In genomic region chr1:177959793-177960515, GRCh38 we compare ENCODE assay signal across 12 cellular contexts. TPM values are rescaled to one million over a fixed set of nuclear protein-coding genes. Genes with fewer than 3 reads are reported as not detected.
DNase-seq lines count a peak whose midpoint lies in the region; ATAC-seq, FAIRE-seq and TF ChIP-seq lines count a peak whose summit lies in the region.
"Had no signal": no experiment of that assay in that cellular context is flagged by ENCODE, and none has a peak within 500 bp of the region (broad histone marks: within the 10 kb centered on the region; RNA-seq: fewer than 3 reads in every experiment).

No MANE protein-coding gene starts in this region.

- no peak overlapping the region for H4K8ac ChIP-seq in H1 (ENCODE audit: extremely low read depth, insufficient read depth, low read length)

- peaks cover 7% of the 10 kb centered on the region for H3K4me1 Mint-ChIP-seq in osteocyte (ENCODE audit: unreplicated experiment)
- H3K4me1 Mint-ChIP-seq: activated T-helper 17 cell treated with anti-CD3 and anti-CD28 coated beads, Interleukin-2, amount 50 U/mL, for 72 hours had no signal

- H2AFZ ChIP-seq in H1 (ENCODE audit: low read length), result no peak overlapping the region; the same call in 1 of the 2 replicates

- H3K4me2 ChIP-seq in H1 (ENCODE audit: insufficient read depth in 1 of 2, low read depth in 2 of 2, low read length in 2 of 2), result peak overlapping the region; percentile 9 to 12; a peak in 2 of 4 replicates

- no peaks in the 10 kb centered on the region for H3K27me3 ChIP-seq in H1 (replicated peaks in 1 of 4; ENCODE audit: control insufficient read depth in 3 of 4, extremely low read depth in 1 of 4, insufficient read depth in 3 of 4, low read length in 3 of 4)

- H3K36me3 Mint-ChIP-seq in osteocyte (ENCODE audit: unreplicated experiment), result no peaks in the 10 kb centered on the region

- H2BK5ac ChIP-seq in H1 (ENCODE audit: low read depth, low read length), result 0 out of 2 replicates have a peak overlapping the region, but pooled peaks have one; percentile 61

- H3K18ac ChIP-seq in H1 (ENCODE audit: extremely low read depth, low read length), result no peak overlapping the region

- no peak for ATAC-seq in GM21390 (IDR thresholded peaks at IDR 0.05; ENCODE audit: unreplicated experiment)
- no peak for ATAC-seq in mucosa of descending colon
- ATAC-seq: activated T-helper 17 cell treated with anti-CD3 and anti-CD28 coated beads, Interleukin-2, amount 50 U/mL, for 72 hours had no signal

- DNase-seq in NCI-H526 (lab: John Stamatoyannopoulos, UW), result peak; percentile 51 to 78
- no peak for DNase-seq in H1 (ENCODE audit: low read depth in 1 of 2, low spot score in 2 of 2)
- peak; percentile 38 for DNase-seq in osteocyte (ENCODE audit: extremely low spot score, unreplicated experiment)
- DNase-seq in C1 segment of cervical spinal cord (lab: John Stamatoyannopoulos, UW), result no peak
- no peak for DNase-seq in effector CD8-positive, alpha-beta T cell (lab: John Stamatoyannopoulos, UW)
- no peak for DNase-seq in mucosa of descending colon
- DNase-seq: NCI-H187 had no signal

- H3K36me3 ChIP-seq in H1 (ENCODE audit: control insufficient read depth in 2 of 4, insufficient read depth in 4 of 4, low read length in 3 of 4) (no peaks in the 10 kb centered on the region), mucosa of descending colon (ENCODE audit: low read depth) (no peaks in the 10 kb centered on the region)

- no peak; a peak in 1 of 4 replicates for TF ChIP-seq RAD21 in H1 (IDR thresholded peaks at IDR 0.05 in 1 of 2, conservative IDR thresholded peaks at IDR 0.05 in 1 of 2; ENCODE audit: low read depth in 2 of 2, low read length in 2 of 2)

- WGBS in H1 (ENCODE audit: extremely low coverage in 1 of 2, insufficient coverage in 1 of 2, insufficient read length in 1 of 2, insufficient replicate concordance in 2 of 2, low coverage in 1 of 2, low lambda C conversion rate in 2 of 2, missing lambda C conversion rate in 1 of 2), 2 experiments, result 71% methylated on average over 5 of the region's 5 CpGs; no CpG with 5 or more reads in 1 of the 2 experiments

- peaks cover 3% of the 10 kb centered on the region for H3K27me3 Mint-ChIP-seq in osteocyte (ENCODE audit: unreplicated experiment)
- H3K27me3 Mint-ChIP-seq: activated T-helper 17 cell treated with anti-CD3 and anti-CD28 coated beads, Interleukin-2, amount 50 U/mL, for 72 hours; stimulated activated naive CD8-positive, alpha-beta T cell treated with anti-CD3 and anti-CD28 coated beads, Interleukin-15, Interleukin-2, amounts not matched to agents 100 ng/mL and 50 ng/mL, for 24 hours had no signal

- no peak overlapping the region; a peak in 1 of 8 replicates for H3K4me3 ChIP-seq in H1 (ENCODE audit: extremely low read depth in 1 of 4, insufficient read depth in 2 of 4, low read depth in 3 of 4, low read length in 4 of 4)
- no peak overlapping the region for H3K4me3 ChIP-seq in mucosa of descending colon

- H3K9me3 ChIP-seq in H1 (ENCODE audit: insufficient read depth in 2 of 2, low read depth in 1 of 2, low read length in 1 of 2), result no peaks in the 10 kb centered on the region
- H3K9me3 ChIP-seq in mucosa of descending colon, result no peaks in the 10 kb centered on the region

- no peak for FAIRE-seq in H1 (lab: Jason Lieb, UNC)

- no peak for TF ChIP-seq POLR2A in H1 (IDR thresholded peaks at IDR 0.05; ENCODE audit: control extremely low read depth in 1 of 2, low read depth in 2 of 2, low read length in 2 of 2)

- no peak overlapping the region for H4K91ac ChIP-seq in H1 (replicated peaks; ENCODE audit: insufficient read length, low read length)

- POLR2A ChIA-PET in H1 (lab: Charles Lee; ENCODE audit: partially characterized antibody), result no interaction called here

- no peak for TF ChIP-seq EP300 in H1 (IDR thresholded peaks at IDR 0.05; ENCODE audit: borderline replicate concordance in 1 of 2, low read depth in 2 of 2, low read length in 2 of 2)

- H3K23ac ChIP-seq in H1 (ENCODE audit: insufficient read length), result no peak overlapping the region

- TF ChIP-seq CTCF in GM12874 (IDR thresholded peaks at IDR 0.05; ENCODE audit: insufficient read depth, low read depth, low read length) (peak; percentile 17; the same call in 1 of the 2 replicates), H1 (IDR thresholded peaks at IDR 0.05; ENCODE audit: control extremely low read depth in 1 of 3, insufficient read depth in 1 of 3, low read depth in 1 of 3, low read length in 3 of 3) (no peak), osteocyte (IDR thresholded peaks at IDR 0.05) (peak; percentile 66), mucosa of descending colon (IDR thresholded peaks at IDR 0.05) (no peak)

- peak overlapping the region; percentile 11 for H3K27ac Mint-ChIP-seq in osteocyte (ENCODE audit: unreplicated experiment)
- H3K27ac Mint-ChIP-seq: activated T-helper 17 cell treated with anti-CD3 and anti-CD28 coated beads, Interleukin-2, amount 50 U/mL, for 72 hours; stimulated activated naive CD8-positive, alpha-beta T cell treated with anti-CD3 and anti-CD28 coated beads, Interleukin-15, Interleukin-2, amounts not matched to agents 100 ng/mL and 50 ng/mL, for 24 hours had no signal

- H3K79me1 ChIP-seq in H1 (ENCODE audit: low read depth, low read length), result no peaks in the 10 kb centered on the region

- no peak overlapping the region for H2BK15ac ChIP-seq in H1 (ENCODE audit: low read length)

- H3K23me2 ChIP-seq in H1 (ENCODE audit: low read depth, low read length), result no peaks in the 10 kb centered on the region

- intact Hi-C loops in mucosa of descending colon (cut with DNase I, micrococcal nuclease), result no loop called here

- no peak overlapping the region; the same call in 1 of the 2 replicates for H2BK20ac ChIP-seq in H1 (ENCODE audit: low read length)

- no peak overlapping the region for H4K5ac ChIP-seq in H1 (ENCODE audit: insufficient read length, low read depth, low read length)

- H3K4ac ChIP-seq in H1 (replicated peaks; ENCODE audit: insufficient read length, low read depth, low read length), result no peak overlapping the region

- H3K4me1 ChIP-seq in H1 (replicated peaks in 1 of 4; ENCODE audit: control insufficient read depth in 3 of 4, insufficient read depth in 4 of 4, low read length in 3 of 4) (peaks cover 0 to 10% (median 2%) of the 10 kb centered on the region in 4 experiments; a peak in 6 of 7 replicates), mucosa of descending colon (ENCODE audit: low read depth) (no peaks in the 10 kb centered on the region)

- no peak overlapping the region for H3K14ac ChIP-seq in H1 (ENCODE audit: insufficient read length)

- CTCF ChIA-PET in H1 (lab: Charles Lee; ENCODE audit: partially characterized antibody), result interaction anchor here (0.6 to 1.3 kb wide), 2 partner anchors 69 to 1406 kb away, joined by 3 to 4 read pairs; no protein-coding TSS in a partner anchor

- H3K56ac ChIP-seq in H1 (replicated peaks; ENCODE audit: insufficient read length, low read depth, low read length), result no peak overlapping the region

- H3K27ac ChIP-seq in H1 (ENCODE audit: low read depth, low read length), result no peak overlapping the region

- peak overlapping the region; percentile 89; the same call in 1 of the 2 replicates for H2BK12ac ChIP-seq in H1 (ENCODE audit: low read depth, low read length)

- H2BK120ac ChIP-seq in H1 (replicated peaks; ENCODE audit: low read depth, low read length), result no peak overlapping the region

- no peak overlapping the region for H2AK5ac ChIP-seq in H1 (ENCODE audit: low read depth, low read length)

- no peaks in the 10 kb centered on the region for H3K79me2 ChIP-seq in H1 (ENCODE audit: control insufficient read depth in 1 of 2, insufficient read depth in 2 of 2, low read length in 2 of 2)

- H3K9me3 Mint-ChIP-seq in osteocyte (ENCODE audit: unreplicated experiment), result no peaks in the 10 kb centered on the region
- H3K9me3 Mint-ChIP-seq: activated T-helper 17 cell treated with anti-CD3 and anti-CD28 coated beads, Interleukin-2, amount 50 U/mL, for 72 hours; stimulated activated naive CD8-positive, alpha-beta T cell treated with anti-CD3 and anti-CD28 coated beads, Interleukin-15, Interleukin-2, amounts not matched to agents 100 ng/mL and 50 ng/mL, for 24 hours had no signal

- no peak overlapping the region; a peak in 1 of 7 replicates for H3K9ac ChIP-seq in H1 (replicated peaks in 1 of 4; ENCODE audit: extremely low read depth in 1 of 4, low read depth in 3 of 4, low read length in 3 of 4)

- no peak overlapping the region for H3K4me3 Mint-ChIP-seq in osteocyte (ENCODE audit: unreplicated experiment)
- H3K4me3 Mint-ChIP-seq: activated T-helper 17 cell treated with anti-CD3 and anti-CD28 coated beads, Interleukin-2, amount 50 U/mL, for 72 hours; stimulated activated naive CD8-positive, alpha-beta T cell treated with anti-CD3 and anti-CD28 coated beads, Interleukin-15, Interleukin-2, amounts not matched to agents 100 ng/mL and 50 ng/mL, for 24 hours had no signal

- H4K20me1 ChIP-seq in H1 (replicated peaks in 1 of 2; ENCODE audit: control insufficient read depth in 1 of 2, insufficient read depth in 2 of 2, low read length in 2 of 2), result no peaks in the 10 kb centered on the region

TF ChIP-seq in H1, 55 proteins besides CTCF, POLR2A, EP300 and RAD21:
- TF ChIP-seq BACH1 (IDR thresholded peaks at IDR 0.05; ENCODE audit: low read length), result no peak
- TF ChIP-seq JUN (IDR thresholded peaks at IDR 0.05; ENCODE audit: low read depth, low read length), result no peak
- peak; percentile 17 for TF ChIP-seq ASH2L (IDR thresholded peaks at IDR 0.05; ENCODE audit: low read length)
- TF ChIP-seq BRCA1 (IDR thresholded peaks at IDR 0.05; ENCODE audit: low read depth, low read length), result no peak
- TF ChIP-seq POLR2AphosphoS5 (IDR thresholded peaks at IDR 0.05; ENCODE audit: low read depth, low read length), result no peak
- peak; percentile 88; the same call in 1 of the 2 replicates for TF ChIP-seq TEAD4 (IDR thresholded peaks at IDR 0.05; ENCODE audit: low read depth, low read length)
- TF ChIP-seq SP4 (IDR thresholded peaks at IDR 0.05; ENCODE audit: low read length), result no peak
- peak; percentile 46 for TF ChIP-seq MAFK (IDR thresholded peaks at IDR 0.05; ENCODE audit: low read depth, low read length)
TF ChIP-seq in H1: peak in this region for 3.

RNA-seq across cellular contexts. Expression of gene SEC16B, which starts 9.9 kb away (rescaled TPM):
- 0.56 and 1.5 TPM in 2 replicates for total RNA-seq in H1 (2021; fragmentation: NEBNext Ultra II Directional; extraction: Animal tissue kit (Norgen Biotek cat#: 25700))
- polyA plus RNA-seq in H1 (2011; rRNA removed), result 0.94 and 1.4 TPM in 2 replicates
- 1.1 TPM for polyA plus RNA-seq in H1 (2011; cell fraction: cytosol; rRNA removed)
- polyA plus RNA-seq in H1 (2011; cell fraction: nucleus; rRNA removed), result 3.8 TPM
- polyA plus RNA-seq in H1 (2012, experiment 1 of 2), result 0.58 to 0.92 TPM (median 0.78 TPM) in 4 replicates
- 0.24 TPM for polyA plus RNA-seq in H1 (2012, experiment 2 of 2)
- 0.57 TPM for polyA plus RNA-seq in H1 (2013, experiment 1 of 2)
- 0.57 TPM for polyA plus RNA-seq in H1 (2013, experiment 2 of 2)
- polyA minus RNA-seq in H1 (2011; rRNA and poly(A)+ RNA removed), result 0.32 and 0.79 TPM in 2 replicates
- 0.73 TPM for polyA minus RNA-seq in H1 (2011; cell fraction: cytosol; rRNA and poly(A)+ RNA removed)
- 1.3 TPM for polyA minus RNA-seq in H1 (2011; cell fraction: nucleus; rRNA and poly(A)+ RNA removed)
- total RNA-seq in osteocyte (0.64 and 0.76 TPM in 2 replicates), mucosa of descending colon (1 to 10 TPM; 2.4 to 9.4 (median 4.7) TPM)
- total RNA-seq: activated T-helper 17 cell treated with anti-CD3 and anti-CD28 coated beads, Interleukin-2, amount 50 U/mL, for 72 hours; mononuclear cell had no signal

Comparison
In these comparisons a context has a peak if more than half of its experiments do, and no peak if none do; other contexts are left out.
1. CTCF ChIP-seq: peak in GM12874 (single experiment) and osteocyte (single experiment); none in H1 (0 of 3) and mucosa of descending colon (single experiment).
2. DNase-seq: peak in NCI-H526 (2 of 2) and osteocyte (single experiment); none in H1 (0 of 2), C1 segment of cervical spinal cord (0 of 14), effector CD8-positive, alpha-beta T cell (single experiment) and mucosa of descending colon (0 of 3).